Comparison of ENCODE assay signal across 8 cellular contexts in the genomic region with DNA sequence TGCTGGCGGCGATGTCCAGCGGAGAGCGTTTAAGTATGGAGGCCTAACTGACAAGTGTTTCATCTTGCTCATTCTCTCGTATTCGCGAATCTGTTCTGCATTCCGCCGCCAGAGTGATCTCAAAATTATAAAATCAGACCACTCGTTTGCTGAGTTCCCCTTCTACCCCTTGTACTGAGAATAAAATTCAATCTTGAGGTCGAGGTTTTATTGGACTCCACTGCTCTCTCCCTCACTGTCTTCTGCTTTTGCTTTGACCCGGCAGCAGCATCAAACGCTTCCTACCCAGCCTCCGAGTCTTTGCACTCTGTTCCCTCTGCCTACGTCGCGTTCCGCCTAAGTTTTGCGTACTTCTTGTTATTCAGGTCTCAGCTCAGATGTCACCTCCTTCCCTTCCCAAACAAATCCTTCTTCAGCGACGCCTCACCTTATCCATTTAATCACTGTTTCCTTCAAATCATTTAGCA. TPM values are rescaled to one million over a fixed set of nuclear protein-coding genes. Genes with fewer than 3 reads are reported as not detected.
DNase-seq lines count a peak whose midpoint lies in the region; ATAC-seq, FAIRE-seq and TF ChIP-seq lines count a peak whose summit lies in the region.

No MANE protein-coding gene starts in this region.

- H4K5ac ChIP-seq in H1 (ENCODE audit: insufficient read length, low read depth, low read length): peak overlapping the region; percentile 84

- H3K27me3 ChIP-seq in H7 (ENCODE audit: control insufficient read depth, insufficient read depth, low read length) (no peaks in the 10 kb centered on the region), SJSA1 (replicated peaks) (no peaks in the 10 kb centered on the region), H1 (replicated peaks in 1 of 4; ENCODE audit: control insufficient read depth in 3 of 4, extremely low read depth in 1 of 4, insufficient read depth in 3 of 4, low read length in 3 of 4) (no peaks in the 10 kb centered on the region)
- H3K27me3 ChIP-seq in naive thymus-derived CD4-positive, alpha-beta T cell (ENCODE audit: control insufficient read depth in 2 of 2, insufficient read depth in 2 of 2, low read length in 2 of 2): no peaks in the 10 kb centered on the region

- H3K4me3 Mint-ChIP-seq in naive thymus-derived CD4-positive, alpha-beta T cell: no peak overlapping the region

- FAIRE-seq in H1 (lab: Jason Lieb, UNC): no peak

- peak overlapping the region; percentile 71 for H3K4me3 ChIP-seq in H7 (ENCODE audit: insufficient read depth, low read depth, low read length)
- H3K4me3 ChIP-seq in SJSA1: peak overlapping the region; percentile 62
- H3K4me3 ChIP-seq in H1 (ENCODE audit: extremely low read depth in 1 of 4, insufficient read depth in 2 of 4, low read depth in 3 of 4, low read length in 4 of 4): peak overlapping the region; percentile 90 to 99 (median 98)
- peak overlapping the region; percentile 85 for H3K4me3 ChIP-seq in naive thymus-derived CD4-positive, alpha-beta T cell (ENCODE audit: low read length)

- H2BK12ac ChIP-seq in H1 (ENCODE audit: low read depth, low read length): peak overlapping the region; percentile 98; the same call in 1 of the 2 replicates

- H2BK15ac ChIP-seq in H1 (ENCODE audit: low read length): no peak overlapping the region

- no peak overlapping the region for H2BK120ac ChIP-seq in H1 (replicated peaks; ENCODE audit: low read depth, low read length)

- H3K36me3 ChIP-seq in H7 (replicated peaks; ENCODE audit: control insufficient read depth, insufficient read depth, low read length) (peaks cover 8% of the 10 kb centered on the region), SJSA1 (peaks cover 62% of the 10 kb centered on the region), H1 (ENCODE audit: control insufficient read depth in 2 of 4, insufficient read depth in 4 of 4, low read length in 3 of 4) (peaks cover 0 to 37% (median 12%) of the 10 kb centered on the region in 4 experiments; a peak in 4 of 8 replicates)
- peaks cover 0 to 4% (median 0%) of the 10 kb centered on the region in 3 experiments for H3K36me3 ChIP-seq in naive thymus-derived CD4-positive, alpha-beta T cell (ENCODE audit: control insufficient read depth in 2 of 3, insufficient read depth in 3 of 3, low read length in 3 of 3)

- POLR2A ChIA-PET in H1 (lab: Charles Lee; ENCODE audit: partially characterized antibody): interaction anchor here (0.9 to 49.0 kb wide), 26 partner anchors 1 to 226 kb away, joined by 3 to 1221 read pairs (median 4); a partner anchor contains a TSS
- POLR2A ChIA-PET in naive thymus-derived CD4-positive, alpha-beta T cell (lab: Charles Lee): interaction anchor here (0.6 to 4.9 kb wide), 13 partner anchors 8 to 921 kb away, joined by 3 to 115 read pairs (median 4); a partner anchor contains a TSS

- peaks cover 10% of the 10 kb centered on the region for H3K23me2 ChIP-seq in H1 (ENCODE audit: low read depth, low read length)

- DNase-seq in AML-193 (lab: John Stamatoyannopoulos, UW) (peak; percentile 36 to 42), H7 (peak; percentile 19), SJSA1 (ENCODE audit: low read depth in 1 of 2, low spot score in 2 of 2) (no peak), H1 (ENCODE audit: low read depth in 1 of 2, low spot score in 2 of 2) (no peak), GM10266 (ENCODE audit: extremely low spot score) (no peak)
- peak in 7 of 9 donors; percentile 20 to 39 (median 27) for DNase-seq in naive thymus-derived CD4-positive, alpha-beta T cell

- H2AK5ac ChIP-seq in H1 (ENCODE audit: low read depth, low read length): peak overlapping the region; percentile 99

- intact Hi-C loops in naive thymus-derived CD4-positive, alpha-beta T cell (cut with micrococcal nuclease): loop anchor here (1.0 to 10.0 kb wide), 19 partner anchors 26 to 1841 kb away; a partner anchor contains a TSS

- peaks cover 3% of the 10 kb centered on the region; the same call in 1 of the 2 replicates for H3K79me1 ChIP-seq in H1 (ENCODE audit: low read depth, low read length)

- peaks cover 0 to 19% (median 4%) of the 10 kb centered on the region in 5 donors for H3K36me3 Mint-ChIP-seq in naive thymus-derived CD4-positive, alpha-beta T cell

- H3K4me2 ChIP-seq in H1 (ENCODE audit: insufficient read depth in 1 of 2, low read depth in 2 of 2, low read length in 2 of 2): peak overlapping the region; percentile 82 to 93

- H2BK20ac ChIP-seq in H1 (ENCODE audit: low read length): peak overlapping the region; percentile 41; the same call in 1 of the 2 replicates

- H3K27me3 Mint-ChIP-seq in naive thymus-derived CD4-positive, alpha-beta T cell: no peaks in the 10 kb centered on the region

- TF ChIP-seq CTCF in H1 (IDR thresholded peaks at IDR 0.05; ENCODE audit: control extremely low read depth in 1 of 3, insufficient read depth in 1 of 3, low read depth in 1 of 3, low read length in 3 of 3) (no peak), GM10266 (IDR thresholded peaks at IDR 0.05; ENCODE audit: control insufficient read depth, insufficient read depth, low read depth, missing control alignments) (no peak)

- H3K9me3 ChIP-seq in SJSA1 (replicated peaks) (no peaks in the 10 kb centered on the region), H1 (ENCODE audit: insufficient read depth in 2 of 2, low read depth in 1 of 2, low read length in 1 of 2) (no peaks in the 10 kb centered on the region)
- no peaks in the 10 kb centered on the region for H3K9me3 ChIP-seq in naive thymus-derived CD4-positive, alpha-beta T cell (ENCODE audit: control insufficient read depth in 2 of 3, low read length in 3 of 3)

- H2BK5ac ChIP-seq in H1 (ENCODE audit: low read depth, low read length): peak overlapping the region; percentile 99

- WGBS in H1 (ENCODE audit: extremely low coverage in 1 of 2, insufficient coverage in 1 of 2, insufficient read length in 1 of 2, insufficient replicate concordance in 2 of 2, low coverage in 1 of 2, low lambda C conversion rate in 2 of 2, missing lambda C conversion rate in 1 of 2), 2 experiments: 2% methylated on average over 21 of the region's 21 CpGs; no CpG with 5 or more reads in 1 of the 2 experiments

- H3K4me1 ChIP-seq in SJSA1 (replicated peaks): peaks cover 35% of the 10 kb centered on the region
- H3K4me1 ChIP-seq in H1 (replicated peaks in 1 of 4; ENCODE audit: control insufficient read depth in 3 of 4, insufficient read depth in 4 of 4, low read length in 3 of 4): no peaks in the 10 kb centered on the region; a peak in 4 of 7 replicates
- H3K4me1 ChIP-seq in naive thymus-derived CD4-positive, alpha-beta T cell (ENCODE audit: control insufficient read depth in 2 of 2, insufficient read depth in 2 of 2, low read length in 2 of 2): peaks cover 26 to 31% of the 10 kb centered on the region in 2 donors

- H4K91ac ChIP-seq in H1 (replicated peaks; ENCODE audit: insufficient read length, low read length): peak overlapping the region; percentile 67

- peak overlapping the region; percentile 73 to 100 (median 99) for H3K9ac ChIP-seq in H1 (replicated peaks in 1 of 4; ENCODE audit: extremely low read depth in 1 of 4, low read depth in 3 of 4, low read length in 3 of 4)

- no peak overlapping the region for H3K27ac Mint-ChIP-seq in naive thymus-derived CD4-positive, alpha-beta T cell

- H4K20me1 ChIP-seq in H1 (replicated peaks in 1 of 2; ENCODE audit: control insufficient read depth in 1 of 2, insufficient read depth in 2 of 2, low read length in 2 of 2): peaks cover 2 to 14% of the 10 kb centered on the region in 2 experiments

- H3K23ac ChIP-seq in H1 (ENCODE audit: insufficient read length): no peak overlapping the region

- H3K4ac ChIP-seq in H1 (replicated peaks; ENCODE audit: insufficient read length, low read depth, low read length): peak overlapping the region; percentile 55

- H3K9me3 Mint-ChIP-seq in naive thymus-derived CD4-positive, alpha-beta T cell: no peaks in the 10 kb centered on the region

- H3K18ac ChIP-seq in H1 (ENCODE audit: extremely low read depth, low read length): peak overlapping the region; percentile 98; the same call in 1 of the 2 replicates

- no peak for ATAC-seq in naive thymus-derived CD4-positive, alpha-beta T cell
- no peak for ATAC-seq in GM19035 (IDR thresholded peaks at IDR 0.05; ENCODE audit: unreplicated experiment)
- no peak for ATAC-seq in GM19452 (IDR thresholded peaks at IDR 0.05; ENCODE audit: unreplicated experiment)

- no peak overlapping the region for H3K14ac ChIP-seq in H1 (ENCODE audit: insufficient read length)

- H2AFZ ChIP-seq in H1 (ENCODE audit: low read length): peak overlapping the region; percentile 61; the same call in 1 of the 2 replicates

- no peak for TF ChIP-seq EP300 in H1 (IDR thresholded peaks at IDR 0.05; ENCODE audit: borderline replicate concordance in 1 of 2, low read depth in 2 of 2, low read length in 2 of 2)

- CTCF ChIA-PET in H1 (lab: Charles Lee; ENCODE audit: partially characterized antibody): no interaction called here
- CTCF ChIA-PET in naive thymus-derived CD4-positive, alpha-beta T cell (lab: Charles Lee): interaction anchor here (0.6 to 1.1 kb wide), 2 partner anchors 26 to 659 kb away, joined by 3 to 8 read pairs; a partner anchor contains a TSS

- H3K27ac ChIP-seq in SJSA1 (peak overlapping the region; percentile 77), H1 (ENCODE audit: low read depth, low read length) (peak overlapping the region; percentile 96)
- peak overlapping the region; percentile 78 for H3K27ac ChIP-seq in naive thymus-derived CD4-positive, alpha-beta T cell (ENCODE audit: low read depth, low read length)

- no peak for TF ChIP-seq RAD21 in H1 (IDR thresholded peaks at IDR 0.05 in 1 of 2, conservative IDR thresholded peaks at IDR 0.05 in 1 of 2; ENCODE audit: low read depth in 2 of 2, low read length in 2 of 2)

- peaks cover 47 to 86% of the 10 kb centered on the region in 2 experiments for H3K79me2 ChIP-seq in H1 (ENCODE audit: control insufficient read depth in 1 of 2, insufficient read depth in 2 of 2, low read length in 2 of 2)

- peak in 1 of 2 experiments; percentile 40; a peak in 1 of 3 replicates for TF ChIP-seq POLR2A in H1 (IDR thresholded peaks at IDR 0.05; ENCODE audit: control extremely low read depth in 1 of 2, low read depth in 2 of 2, low read length in 2 of 2)

- peak overlapping the region; percentile 92; the same call in 1 of the 2 replicates for H4K8ac ChIP-seq in H1 (ENCODE audit: extremely low read depth, insufficient read depth, low read length)

- H3K56ac ChIP-seq in H1 (replicated peaks; ENCODE audit: insufficient read length, low read depth, low read length): peak overlapping the region; percentile 73

- H3K4me1 Mint-ChIP-seq in naive thymus-derived CD4-positive, alpha-beta T cell: peaks cover 19 to 34% (median 30%) of the 10 kb centered on the region in 7 donors

RNA-seq across cellular contexts. Expression of a gene that starts 0.5 kb away (rescaled TPM):
- 64.5 and 117 TPM in 2 replicates for total RNA-seq in H7 (2014; rRNA removed; shearing (Covaris generic))
- total RNA-seq in SJSA1 (2014; rRNA removed; shearing (Covaris generic)): 60.2 and 94.3 TPM in 2 replicates
- total RNA-seq in H1 (2021; fragmentation: NEBNext Ultra II Directional; extraction: Animal tissue kit (Norgen Biotek cat#: 25700)): 66.6 and 80.2 TPM in 2 replicates
- polyA plus RNA-seq in H1 (2011; rRNA removed): 36.3 and 52.7 TPM in 2 replicates
- 50.3 TPM for polyA plus RNA-seq in H1 (2011; cell fraction: cytosol; rRNA removed)
- polyA plus RNA-seq in H1 (2011; cell fraction: nucleus; rRNA removed): 134 TPM
- polyA plus RNA-seq in H1 (2012, experiment 1 of 2): 46.9 to 62.1 TPM (median 56.5 TPM) in 4 replicates
- 2.7 TPM for polyA plus RNA-seq in H1 (2012, experiment 2 of 2)
- polyA plus RNA-seq in H1 (2013, experiment 1 of 2): 100 TPM
- 90.1 TPM for polyA plus RNA-seq in H1 (2013, experiment 2 of 2)
- polyA minus RNA-seq in H1 (2011; rRNA and poly(A)+ RNA removed): 106 and 133 TPM in 2 replicates
- polyA minus RNA-seq in H1 (2011; cell fraction: cytosol; rRNA and poly(A)+ RNA removed): 45.5 TPM
- polyA minus RNA-seq in H1 (2011; cell fraction: nucleus; rRNA and poly(A)+ RNA removed): 152 TPM
- total RNA-seq in naive thymus-derived CD4-positive, alpha-beta T cell: 100 to 1,000 TPM in 1 of 5 experiments, 10 to 100 TPM in 4; 24.5 to 102 (median 31.0) TPM
- 1 to 10 TPM; 4.0 to 5.2 TPM for polyA plus RNA-seq in naive thymus-derived CD4-positive, alpha-beta T cell

RNA-seq across cellular contexts. Expression of a gene that starts 0.8 kb away (rescaled TPM):
- 54.4 and 69.8 TPM in 2 replicates for total RNA-seq in H7 (2014; rRNA removed; shearing (Covaris generic))
- total RNA-seq in SJSA1 (2014; rRNA removed; shearing (Covaris generic)): 60.8 and 77.4 TPM in 2 replicates
- total RNA-seq in H1 (2021; fragmentation: NEBNext Ultra II Directional; extraction: Animal tissue kit (Norgen Biotek cat#: 25700)): 71.4 and 72.8 TPM in 2 replicates
- polyA plus RNA-seq in H1 (2011; rRNA removed): 8.6 and 15.9 TPM in 2 replicates
- 42.3 TPM for polyA plus RNA-seq in H1 (2011; cell fraction: cytosol; rRNA removed)
- 20.4 TPM for polyA plus RNA-seq in H1 (2011; cell fraction: nucleus; rRNA removed)
- 68.4 to 128 TPM (median 81.6 TPM) in 4 replicates for polyA plus RNA-seq in H1 (2012, experiment 1 of 2)
- 7.6 TPM for polyA plus RNA-seq in H1 (2012, experiment 2 of 2)
- 68.8 TPM for polyA plus RNA-seq in H1 (2013, experiment 1 of 2)
- polyA plus RNA-seq in H1 (2013, experiment 2 of 2): 66.4 TPM
- 14.6 and 17.1 TPM in 2 replicates for polyA minus RNA-seq in H1 (2011; rRNA and poly(A)+ RNA removed)
- 18.6 TPM for polyA minus RNA-seq in H1 (2011; cell fraction: cytosol; rRNA and poly(A)+ RNA removed)
- polyA minus RNA-seq in H1 (2011; cell fraction: nucleus; rRNA and poly(A)+ RNA removed): 56.0 TPM
- total RNA-seq in naive thymus-derived CD4-positive, alpha-beta T cell: 100 to 1,000 TPM in 4 of 5 experiments, 10 to 100 TPM in 1; 89.7 to 249 (median 139) TPM
- 10 to 100 TPM; 32.1 to 56.1 TPM for polyA plus RNA-seq in naive thymus-derived CD4-positive, alpha-beta T cell

RNA-seq across cellular contexts. Expression of a gene that starts 26.8 kb away (rescaled TPM):
- 28.0 and 30.5 TPM in 2 replicates for total RNA-seq in H7 (2014; rRNA removed; shearing (Covaris generic))
- total RNA-seq in SJSA1 (2014; rRNA removed; shearing (Covaris generic)): 15.2 and 22.3 TPM in 2 replicates
- total RNA-seq in H1 (2021; fragmentation: NEBNext Ultra II Directional; extraction: Animal tissue kit (Norgen Biotek cat#: 25700)): 27.4 and 28.9 TPM in 2 replicates
- 12.1 and 13.8 TPM in 2 replicates for polyA plus RNA-seq in H1 (2011; rRNA removed)
- polyA plus RNA-seq in H1 (2011; cell fraction: cytosol; rRNA removed): 20.5 TPM
- 22.8 TPM for polyA plus RNA-seq in H1 (2011; cell fraction: nucleus; rRNA removed)
- polyA plus RNA-seq in H1 (2012, experiment 1 of 2): 18.1 to 23.6 TPM (median 19.9 TPM) in 4 replicates
- polyA plus RNA-seq in H1 (2012, experiment 2 of 2): 2.5 TPM
- 22.3 TPM for polyA plus RNA-seq in H1 (2013, experiment 1 of 2)
- 20.5 TPM for polyA plus RNA-seq in H1 (2013, experiment 2 of 2)
- polyA minus RNA-seq in H1 (2011; rRNA and poly(A)+ RNA removed): 16.7 and 17.3 TPM in 2 replicates
- 12.0 TPM for polyA minus RNA-seq in H1 (2011; cell fraction: cytosol; rRNA and poly(A)+ RNA removed)
- polyA minus RNA-seq in H1 (2011; cell fraction: nucleus; rRNA and poly(A)+ RNA removed): 12.4 TPM
- total RNA-seq in naive thymus-derived CD4-positive, alpha-beta T cell: 10 to 100 TPM; 44.4 to 54.0 (median 46.8) TPM
- 10 to 100 TPM; 10.6 to 19.7 TPM for polyA plus RNA-seq in naive thymus-derived CD4-positive, alpha-beta T cell

Comparison
In these comparisons a context has a peak if more than half of its experiments do, and no peak if none do; other contexts are left out.
1. DNase-seq: peak in AML-193 (2 of 2), H7 (single experiment) and naive thymus-derived CD4-positive, alpha-beta T cell (7 of 9); none in SJSA1 (0 of 2), H1 (0 of 2) and GM10266 (single experiment).
2. Peak in every context shown above with its lines, with median percentiles within 50 percentile points of each other: H3K4me3 ChIP-seq and H3K27ac ChIP-seq.